In genomic region chr2:65056215-65056989, GRCh38 we compare ENCODE assay signal across 1 cellular context.
A peak's percentile ranks its signal among the peaks of the same experiment; 100 is the strongest.
TF ChIP-seq lines count a peak whose summit lies in the region.

A gene with protein sequence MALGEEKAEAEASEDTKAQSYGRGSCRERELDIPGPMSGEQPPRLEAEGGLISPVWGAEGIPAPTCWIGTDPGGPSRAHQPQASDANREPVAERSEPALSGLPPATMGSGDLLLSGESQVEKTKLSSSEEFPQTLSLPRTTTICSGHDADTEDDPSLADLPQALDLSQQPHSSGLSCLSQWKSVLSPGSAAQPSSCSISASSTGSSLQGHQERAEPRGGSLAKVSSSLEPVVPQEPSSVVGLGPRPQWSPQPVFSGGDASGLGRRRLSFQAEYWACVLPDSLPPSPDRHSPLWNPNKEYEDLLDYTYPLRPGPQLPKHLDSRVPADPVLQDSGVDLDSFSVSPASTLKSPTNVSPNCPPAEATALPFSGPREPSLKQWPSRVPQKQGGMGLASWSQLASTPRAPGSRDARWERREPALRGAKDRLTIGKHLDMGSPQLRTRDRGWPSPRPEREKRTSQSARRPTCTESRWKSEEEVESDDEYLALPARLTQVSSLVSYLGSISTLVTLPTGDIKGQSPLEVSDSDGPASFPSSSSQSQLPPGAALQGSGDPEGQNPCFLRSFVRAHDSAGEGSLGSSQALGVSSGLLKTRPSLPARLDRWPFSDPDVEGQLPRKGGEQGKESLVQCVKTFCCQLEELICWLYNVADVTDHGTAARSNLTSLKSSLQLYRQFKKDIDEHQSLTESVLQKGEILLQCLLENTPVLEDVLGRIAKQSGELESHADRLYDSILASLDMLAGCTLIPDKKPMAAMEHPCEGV (plus strand): TSS chr2:65056416. CDS start chr2:65069445, 13,029 bp downstream.

TF ChIP-seq in HEK293, 187 proteins besides CTCF, POLR2A, EP300 and RAD21 (continued from another document and continues in another):
- TF ChIP-seq MZF1 (tag by site-specific recombination; IDR thresholded peaks at IDR 0.05; ENCODE audit: borderline replicate concordance) (no peak), ZBTB6 (tag by site-specific recombination; IDR thresholded peaks at IDR 0.05) (no peak), ZNF621 (tag by site-specific recombination; IDR thresholded peaks at IDR 0.05) (no peak), ZNF677 (tag by site-specific recombination; IDR thresholded peaks at IDR 0.05) (no peak), FEZF1 (tag by site-specific recombination; IDR thresholded peaks at IDR 0.05) (no peak), ZNF449 (tag by site-specific recombination; IDR thresholded peaks at IDR 0.05) (peak; percentile 36; the same call in 1 of the 2 replicates), KLF16 (tag by site-specific recombination; IDR thresholded peaks at IDR 0.05) (peak; percentile 75), ZNF248 (tag by site-specific recombination; IDR thresholded peaks at IDR 0.05) (no peak), KLF17 (tag by site-specific recombination; IDR thresholded peaks at IDR 0.05) (no peak), ZNF488 (tag by site-specific recombination; IDR thresholded peaks at IDR 0.05) (no peak), ZNF560 (tag by site-specific recombination; IDR thresholded peaks at IDR 0.05; ENCODE audit: borderline replicate concordance) (no peak), ZNF423 (tag by site-specific recombination; IDR thresholded peaks at IDR 0.05) (no peak), WT1 (tag by site-specific recombination; IDR thresholded peaks at IDR 0.05) (no peak), YY1 (tag by site-specific recombination; IDR thresholded peaks at IDR 0.05) (peak; percentile 49; the same call in 1 of the 2 replicates), MYNN (tag by site-specific recombination; IDR thresholded peaks at IDR 0.05; ENCODE audit: borderline replicate concordance) (no peak), GLI2 (tag by site-specific recombination; IDR thresholded peaks at IDR 0.05; ENCODE audit: borderline replicate concordance, low read depth) (no peak), ZNF747 (tag by site-specific recombination; IDR thresholded peaks at IDR 0.05) (no peak), GFI1B (tag by site-specific recombination; IDR thresholded peaks at IDR 0.05) (no peak), ZNF146 (tag by site-specific recombination; IDR thresholded peaks at IDR 0.05) (no peak), ZNF37A (tag by site-specific recombination; IDR thresholded peaks at IDR 0.05) (no peak), ZNF658 (tag by site-specific recombination; IDR thresholded peaks at IDR 0.05) (no peak), ZNF433 (tag by site-specific recombination; IDR thresholded peaks at IDR 0.05; ENCODE audit: low read depth) (no peak), ZIC2 (tag by site-specific recombination; IDR thresholded peaks at IDR 0.05) (no peak), ZNF394 (tag by site-specific recombination; IDR thresholded peaks at IDR 0.05; ENCODE audit: borderline replicate concordance) (no peak), ZNF580 (tag by site-specific recombination; IDR thresholded peaks at IDR 0.05) (no peak), ZNF549 (tag by site-specific recombination; IDR thresholded peaks at IDR 0.05) (no peak), ZNF561 (tag by site-specific recombination; IDR thresholded peaks at IDR 0.05; ENCODE audit: borderline replicate concordance) (peak; percentile 79), ZNF10 (tag by site-specific recombination; IDR thresholded peaks at IDR 0.05) (peak; percentile 79), ZNF664 (tag by site-specific recombination; IDR thresholded peaks at IDR 0.05) (no peak), ZNF2 (tag by site-specific recombination; IDR thresholded peaks at IDR 0.05) (no peak), EGR2 (tag by site-specific recombination; IDR thresholded peaks at IDR 0.05; ENCODE audit: low read depth) (no peak), ZNF280C (tag by site-specific recombination; IDR thresholded peaks at IDR 0.05) (no peak), ZNF510 (tag by site-specific recombination; IDR thresholded peaks at IDR 0.05; ENCODE audit: insufficient replicate concordance) (no peak), ZFP69B (tag by site-specific recombination; IDR thresholded peaks at IDR 0.05) (no peak), ZNF768 (tag by site-specific recombination; IDR thresholded peaks at IDR 0.05) (no peak), ZNF585B (tag by site-specific recombination; IDR thresholded peaks at IDR 0.05) (no peak), ZNF707 (tag by site-specific recombination; IDR thresholded peaks at IDR 0.05) (no peak), ZNF335 (tag by site-specific recombination; conservative IDR thresholded peaks at IDR 0.05) (peak; percentile 8; the same call in 1 of the 2 replicates), ZNF473 (tag by site-specific recombination; IDR thresholded peaks at IDR 0.05) (no peak), PATZ1 (tag by site-specific recombination; IDR thresholded peaks at IDR 0.05) (no peak), ZSCAN23 (tag by site-specific recombination; IDR thresholded peaks at IDR 0.05) (no peak), SP2 (tag by site-specific recombination; IDR thresholded peaks at IDR 0.05) (peak; percentile 98), ZNF391 (tag by site-specific recombination; IDR thresholded peaks at IDR 0.05; ENCODE audit: borderline replicate concordance, low read depth) (no peak), ZNF626 (tag by site-specific recombination; IDR thresholded peaks at IDR 0.05) (no peak)
- TF ChIP-seq, protein P1, sequence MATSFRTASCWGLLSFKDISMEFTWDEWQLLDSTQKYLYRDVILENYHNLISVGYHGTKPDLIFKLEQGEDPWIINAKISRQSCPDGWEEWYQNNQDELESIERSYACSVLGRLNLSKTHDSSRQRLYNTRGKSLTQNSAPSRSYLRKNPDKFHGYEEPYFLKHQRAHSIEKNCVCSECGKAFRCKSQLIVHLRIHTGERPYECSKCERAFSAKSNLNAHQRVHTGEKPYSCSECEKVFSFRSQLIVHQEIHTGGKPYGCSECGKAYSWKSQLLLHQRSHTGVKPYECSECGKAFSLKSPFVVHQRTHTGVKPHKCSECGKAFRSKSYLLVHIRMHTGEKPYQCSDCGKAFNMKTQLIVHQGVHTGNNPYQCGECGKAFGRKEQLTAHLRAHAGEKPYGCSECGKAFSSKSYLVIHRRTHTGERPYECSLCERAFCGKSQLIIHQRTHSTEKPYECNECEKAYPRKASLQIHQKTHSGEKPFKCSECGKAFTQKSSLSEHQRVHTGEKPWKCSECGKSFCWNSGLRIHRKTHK (tag by site-specific recombination; IDR thresholded peaks at IDR 0.05), result no peak
- TF ChIP-seq, protein P2, sequence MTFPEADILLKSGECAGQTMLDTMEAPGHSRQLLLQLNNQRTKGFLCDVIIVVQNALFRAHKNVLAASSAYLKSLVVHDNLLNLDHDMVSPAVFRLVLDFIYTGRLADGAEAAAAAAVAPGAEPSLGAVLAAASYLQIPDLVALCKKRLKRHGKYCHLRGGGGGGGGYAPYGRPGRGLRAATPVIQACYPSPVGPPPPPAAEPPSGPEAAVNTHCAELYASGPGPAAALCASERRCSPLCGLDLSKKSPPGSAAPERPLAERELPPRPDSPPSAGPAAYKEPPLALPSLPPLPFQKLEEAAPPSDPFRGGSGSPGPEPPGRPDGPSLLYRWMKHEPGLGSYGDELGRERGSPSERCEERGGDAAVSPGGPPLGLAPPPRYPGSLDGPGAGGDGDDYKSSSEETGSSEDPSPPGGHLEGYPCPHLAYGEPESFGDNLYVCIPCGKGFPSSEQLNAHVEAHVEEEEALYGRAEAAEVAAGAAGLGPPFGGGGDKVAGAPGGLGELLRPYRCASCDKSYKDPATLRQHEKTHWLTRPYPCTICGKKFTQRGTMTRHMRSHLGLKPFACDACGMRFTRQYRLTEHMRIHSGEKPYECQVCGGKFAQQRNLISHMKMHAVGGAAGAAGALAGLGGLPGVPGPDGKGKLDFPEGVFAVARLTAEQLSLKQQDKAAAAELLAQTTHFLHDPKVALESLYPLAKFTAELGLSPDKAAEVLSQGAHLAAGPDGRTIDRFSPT (tag by site-specific recombination; IDR thresholded peaks at IDR 0.05), result no peak
- TF ChIP-seq, protein P3, sequence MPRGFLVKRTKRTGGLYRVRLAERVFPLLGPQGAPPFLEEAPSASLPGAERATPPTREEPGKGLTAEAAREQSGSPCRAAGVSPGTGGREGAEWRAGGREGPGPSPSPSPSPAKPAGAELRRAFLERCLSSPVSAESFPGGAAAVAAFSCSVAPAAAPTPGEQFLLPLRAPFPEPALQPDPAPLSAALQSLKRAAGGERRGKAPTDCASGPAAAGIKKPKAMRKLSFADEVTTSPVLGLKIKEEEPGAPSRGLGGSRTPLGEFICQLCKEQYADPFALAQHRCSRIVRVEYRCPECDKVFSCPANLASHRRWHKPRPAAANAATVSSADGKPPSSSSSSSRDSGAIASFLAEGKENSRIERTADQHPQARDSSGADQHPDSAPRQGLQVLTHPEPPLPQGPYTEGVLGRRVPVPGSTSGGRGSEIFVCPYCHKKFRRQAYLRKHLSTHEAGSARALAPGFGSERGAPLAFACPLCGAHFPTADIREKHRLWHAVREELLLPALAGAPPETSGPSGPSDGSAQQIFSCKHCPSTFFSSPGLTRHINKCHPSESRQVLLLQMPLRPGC (tag by site-specific recombination; IDR thresholded peaks at IDR 0.05), result no peak
- TF ChIP-seq, protein P4, sequence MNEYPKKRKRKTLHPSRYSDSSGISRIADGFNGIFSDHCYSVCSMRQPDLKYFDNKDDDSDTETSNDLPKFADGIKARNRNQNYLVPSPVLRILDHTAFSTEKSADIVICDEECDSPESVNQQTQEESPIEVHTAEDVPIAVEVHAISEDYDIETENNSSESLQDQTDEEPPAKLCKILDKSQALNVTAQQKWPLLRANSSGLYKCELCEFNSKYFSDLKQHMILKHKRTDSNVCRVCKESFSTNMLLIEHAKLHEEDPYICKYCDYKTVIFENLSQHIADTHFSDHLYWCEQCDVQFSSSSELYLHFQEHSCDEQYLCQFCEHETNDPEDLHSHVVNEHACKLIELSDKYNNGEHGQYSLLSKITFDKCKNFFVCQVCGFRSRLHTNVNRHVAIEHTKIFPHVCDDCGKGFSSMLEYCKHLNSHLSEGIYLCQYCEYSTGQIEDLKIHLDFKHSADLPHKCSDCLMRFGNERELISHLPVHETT (tag by site-specific recombination; IDR thresholded peaks at IDR 0.05), result no peak
